Comparison of ENCODE assay signal across 8 cellular contexts in the genomic region with DNA sequence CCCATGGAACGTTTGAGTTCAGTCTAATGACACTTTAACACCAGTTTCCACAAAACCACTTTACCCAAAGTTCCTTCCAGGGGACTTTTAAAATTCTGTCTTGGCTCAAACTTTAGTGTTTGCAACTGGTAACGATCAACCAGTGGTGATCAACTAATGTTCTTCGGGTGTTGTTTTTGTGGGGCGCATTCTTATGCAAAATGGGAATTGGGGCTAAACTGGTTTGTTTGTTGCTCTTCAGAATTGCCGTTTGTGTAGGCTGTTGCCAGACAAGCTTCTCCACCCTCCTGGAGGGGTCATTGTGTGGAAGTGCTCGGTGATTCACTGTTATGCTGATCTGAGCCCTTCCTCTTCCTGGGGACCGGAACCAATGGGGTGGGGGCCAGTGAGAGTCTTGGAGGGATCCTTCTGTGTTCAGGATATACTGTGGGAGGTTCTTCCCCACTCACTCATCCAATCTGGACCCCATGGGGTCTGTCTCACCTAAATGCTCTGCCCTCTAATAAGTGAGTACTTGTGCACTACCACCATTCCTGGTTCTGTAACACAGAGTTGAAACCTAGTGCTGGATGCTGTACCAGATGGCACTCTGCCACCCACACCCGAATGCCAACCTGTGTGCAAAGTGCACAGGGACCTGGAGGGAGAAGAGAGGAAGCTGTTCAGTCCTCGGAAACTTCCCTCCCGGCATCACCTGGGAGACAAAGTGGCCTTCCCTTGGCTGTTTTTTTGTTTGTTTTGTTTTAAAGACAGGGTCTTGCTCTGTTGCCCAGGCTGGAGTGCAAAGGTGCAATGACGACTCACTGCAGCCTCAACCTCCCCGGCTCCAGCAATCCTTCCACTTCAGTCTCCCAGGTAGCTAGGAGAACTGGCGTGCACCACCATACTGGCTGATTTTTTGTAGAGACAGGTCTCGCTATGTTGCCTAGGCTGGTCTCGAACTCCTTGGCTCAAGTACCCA. TPM values are rescaled to one million over a fixed set of nuclear protein-coding genes. Genes with fewer than 3 reads are reported as not detected.
DNase-seq lines count a peak whose midpoint lies in the region; ATAC-seq and TF ChIP-seq lines count a peak whose summit lies in the region.

No MANE protein-coding gene starts in this region.

- H3K36me3 Mint-ChIP-seq in naive B cell = no peaks in the 10 kb centered on the region

- POLR2A ChIA-PET in OCI-LY7 (lab: Charles Lee) = no interaction called here

- TF ChIP-seq CTCF in GM06990 (IDR thresholded peaks at IDR 0.05; ENCODE audit: insufficient read depth, low read length, poor library complexity, severe bottlenecking) = no peak
- no peak for TF ChIP-seq CTCF in OCI-LY7 (conservative IDR thresholded peaks at IDR 0.05; ENCODE audit: low read length)

- peak overlapping the region; percentile 89 for H3K4me2 ChIP-seq in OCI-LY7 (ENCODE audit: low read length)

- BruUV-seq in OCI-LY7 (replicated peaks; lab: Mats Ljungman, UMichigan) = no TSS peak

- no peaks in the 10 kb centered on the region for H3K9me2 ChIP-seq in OCI-LY7 (ENCODE audit: insufficient read depth, low read length)

- H3K4me1 Mint-ChIP-seq in naive B cell = peaks cover 47 to 71% (median 58%) of the 10 kb centered on the region in 3 donors

- H3K4me3 Mint-ChIP-seq in naive B cell = peak overlapping the region; percentile 77 to 93 (median 90)

- peak overlapping the region in 5 of 6 donors; percentile 48 to 78 (median 57) for H3K27ac Mint-ChIP-seq in naive B cell

- H4K20me1 ChIP-seq in OCI-LY7 (ENCODE audit: insufficient read depth, low read length) = peaks cover 3% of the 10 kb centered on the region; the same call in 1 of the 2 replicates

- peaks cover 63% of the 10 kb centered on the region for H3K4me1 ChIP-seq in OCI-LY7 (ENCODE audit: insufficient read depth, low read length, poor library complexity, severe bottlenecking)

- intact Hi-C loops in OCI-LY7 (cut with micrococcal nuclease; ENCODE audit: unreplicated experiment) = loop anchor here (2.0 to 5.0 kb wide), 2 partner anchors 63 to 187 kb away; no protein-coding TSS in a partner anchor

- H3K36me3 ChIP-seq in GM06990 (ENCODE audit: control insufficient read depth, insufficient read depth, low read length) = no peaks in the 10 kb centered on the region
- H3K36me3 ChIP-seq in OCI-LY7 (ENCODE audit: insufficient read depth, low read length) = no peaks in the 10 kb centered on the region

- no peak for ATAC-seq in naive B cell (ENCODE audit: low read depth in 2 of 2)
- ATAC-seq in HG02885 (IDR thresholded peaks at IDR 0.05; ENCODE audit: poor library complexity, unreplicated experiment) = no peak

- no peaks in the 10 kb centered on the region for H3K9me3 Mint-ChIP-seq in naive B cell

- H2AFZ ChIP-seq in OCI-LY7 (ENCODE audit: low read length) = peak overlapping the region; percentile 96; the same call in 1 of the 2 replicates

- H3K27me3 ChIP-seq in GM06990 (replicated peaks; ENCODE audit: control insufficient read depth, insufficient read depth, low read length) = no peaks in the 10 kb centered on the region

- peaks cover 0 to 5% (median 0%) of the 10 kb centered on the region in 3 donors for H3K27me3 Mint-ChIP-seq in naive B cell

- peak overlapping the region; percentile 30 for H3K27ac ChIP-seq in OCI-LY7 (ENCODE audit: low read depth, low read length, poor library complexity, severe bottlenecking)

- DNase-seq in GM06990 (ENCODE audit: extremely low read depth, insufficient read length) = no peak
- peak; percentile 53 for DNase-seq in OCI-LY7 (ENCODE audit: low spot score)
- DNase-seq in central memory CD4-positive, alpha-beta T cell = peak; percentile 17
- no peak for DNase-seq in naive B cell
- no peak for DNase-seq in NCI-H524 treated with DMSO at 0.1 percent for 48 hours (lab: John Stamatoyannopoulos, UW)
- no peak for DNase-seq in SKM-1 (lab: John Stamatoyannopoulos, UW; ENCODE audit: unreplicated experiment)
- DNase-seq in DMS79 (lab: John Stamatoyannopoulos, UW) = no peak

- peak overlapping the region; percentile 69 for H3K4me3 ChIP-seq in GM06990 (replicated peaks; ENCODE audit: low read depth, low read length)
- peak overlapping the region; percentile 73 for H3K4me3 ChIP-seq in OCI-LY7 (ENCODE audit: low read depth, low read length, poor library complexity, severe bottlenecking)

- peaks cover 61% of the 10 kb centered on the region for H3K79me2 ChIP-seq in OCI-LY7 (ENCODE audit: insufficient read depth, low read depth, low read length)

- CTCF ChIA-PET in OCI-LY7 (lab: Charles Lee; ENCODE audit: unreplicated experiment) = no interaction called here

- H3K9me3 ChIP-seq in OCI-LY7 (ENCODE audit: low read length) = no peaks in the 10 kb centered on the region

RNA-seq across cellular contexts. Expression of gene NFE2L3, which starts 2.1 kb away (rescaled TPM):
- 10.7 and 13.3 TPM in 2 replicates for total RNA-seq in OCI-LY7 (2014; rRNA removed; shearing (Covaris generic))
- total RNA-seq in OCI-LY7 (2022) = 12.3 and 12.6 TPM in 2 replicates
- 1 to 10 TPM in 5 of 6 donors, under 1 TPM in 1; 0.93 to 4.1 (median 2.4) TPM for polyA plus RNA-seq in naive B cell (ENCODE audit: low read depth in 6 of 6)

RNA-seq across cellular contexts. Expression of gene HNRNPA2B1, which starts 46.4 kb away (rescaled TPM):
- total RNA-seq in OCI-LY7 (2014; rRNA removed; shearing (Covaris generic)) = 258 and 406 TPM in 2 replicates
- 1,014 and 1,090 TPM in 2 replicates for total RNA-seq in OCI-LY7 (2022)
- 100 to 1,000 TPM; 585 to 820 (median 621) TPM for polyA plus RNA-seq in naive B cell (ENCODE audit: low read depth in 6 of 6)

RNA-seq across cellular contexts. Expression of gene CBX3, which starts 47.4 kb away (rescaled TPM):
- 252 and 259 TPM in 2 replicates for total RNA-seq in OCI-LY7 (2014; rRNA removed; shearing (Covaris generic))
- total RNA-seq in OCI-LY7 (2022) = 350 and 364 TPM in 2 replicates
- polyA plus RNA-seq in naive B cell (ENCODE audit: low read depth in 6 of 6) = 100 to 1,000 TPM in 2 of 6 donors, 10 to 100 TPM in 4; 83.0 to 153 (median 94.2) TPM

Comparison
In these comparisons a context has a peak if more than half of its experiments do, and no peak if none do; other contexts are left out.
1. DNase-seq: peak in OCI-LY7 (single experiment) and central memory CD4-positive, alpha-beta T cell (single experiment); none in GM06990 (single experiment), naive B cell (single experiment), NCI-H524 treated with DMSO at 0.1 percent for 48 hours (single experiment), SKM-1 (single experiment) and DMS79 (single experiment).